In the genomic region with DNA sequence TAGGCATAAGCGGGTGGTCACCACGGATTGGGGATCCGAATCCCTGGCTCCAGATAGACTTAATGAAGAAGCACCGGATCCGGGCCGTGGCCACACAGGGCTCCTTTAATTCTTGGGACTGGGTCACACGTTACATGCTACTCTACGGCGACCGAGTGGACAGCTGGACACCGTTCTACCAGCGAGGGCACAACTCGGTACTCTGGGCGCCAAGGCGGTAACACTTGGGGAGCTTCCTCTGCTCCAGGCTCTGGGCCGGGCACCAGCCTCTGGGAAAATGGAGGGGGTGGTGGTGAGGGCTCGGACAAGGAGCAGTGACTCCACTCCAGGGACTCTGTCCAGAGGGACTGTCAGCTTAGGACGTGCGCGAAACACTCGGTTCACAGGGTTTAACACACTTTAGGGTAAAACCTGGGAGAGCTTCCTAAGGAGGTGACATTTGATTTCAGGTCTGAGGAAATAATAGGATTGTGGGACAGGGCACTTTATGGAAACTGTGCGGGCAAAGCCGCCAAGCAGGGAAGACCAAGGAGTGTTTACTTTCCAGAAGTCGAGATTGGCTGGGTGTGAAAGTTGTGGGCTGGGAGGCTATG, we compare ENCODE assay signal across 15 cellular contexts. TPM values are rescaled to one million over a fixed set of nuclear protein-coding genes. Genes with fewer than 3 reads are reported as not detected.
DNase-seq lines count a peak whose midpoint lies in the region; TF ChIP-seq lines count a peak whose summit lies in the region.
"Had no signal": no experiment of that assay in that cellular context is flagged by ENCODE, and none has a peak within 500 bp of the region (broad histone marks: within the 10 kb centered on the region; RNA-seq: fewer than 3 reads in every experiment).

No MANE protein-coding gene starts in this region.

- H3K36me3 Mint-ChIP-seq in endothelial cell (ENCODE audit: low read depth, unreplicated experiment) = peaks cover 14% of the 10 kb centered on the region

- POLR2A ChIA-PET in RWPE1 (lab: Yijun Ruan, JAX; ENCODE audit: low non-redundant PET) = interaction anchor here (1.1 kb wide), 1 partner anchor 107 kb away, joined by 3 read pairs; the partner anchor contains the start of gene PSMC3IP

- H3K36me3 ChIP-seq in mucosa of rectum (ENCODE audit: control insufficient read depth in 2 of 2, insufficient read depth in 2 of 2, low read length in 2 of 2) = no peaks in the 10 kb centered on the region
- peaks cover 0 to 21% (median 8%) of the 10 kb centered on the region in 5 donors for H3K36me3 ChIP-seq in subcutaneous abdominal adipose tissue (ENCODE audit: control insufficient read depth in 5 of 5, insufficient read depth in 5 of 5, low read length in 5 of 5)
- H3K36me3 ChIP-seq: SJCRH30 had no signal

- TF ChIP-seq CTCF in RWPE1 (conservative IDR thresholded peaks at IDR 0.05; ENCODE audit: low read depth) = no peak
- no peak for TF ChIP-seq CTCF in endothelial cell (IDR thresholded peaks at IDR 0.05; ENCODE audit: unreplicated experiment)

- H3K9me3 ChIP-seq in mucosa of rectum (ENCODE audit: control insufficient read depth in 2 of 2, low read length in 2 of 2) (no peaks in the 10 kb centered on the region), subcutaneous abdominal adipose tissue (ENCODE audit: control insufficient read depth in 5 of 5, low read length in 5 of 5) (no peaks in the 10 kb centered on the region)
- H3K9me3 ChIP-seq: SJCRH30 had no signal

- peaks cover 29% of the 10 kb centered on the region for H3K27me3 Mint-ChIP-seq in endothelial cell (ENCODE audit: unreplicated experiment)

- H3K9ac ChIP-seq in mucosa of rectum (ENCODE audit: low read depth in 1 of 2, low read length in 2 of 2) (peak overlapping the region in 1 of 2 donors; percentile 3), subcutaneous abdominal adipose tissue (ENCODE audit: low read length in 5 of 5) (no peak overlapping the region)
- H3K9ac ChIP-seq: KMS-11 had no signal

- H3K27me3 ChIP-seq in mucosa of rectum (ENCODE audit: control insufficient read depth in 2 of 2, insufficient read depth in 2 of 2, low read length in 2 of 2) (peaks cover 7 to 10% of the 10 kb centered on the region in 2 donors), subcutaneous abdominal adipose tissue (ENCODE audit: control insufficient read depth in 5 of 5, insufficient read depth in 4 of 5, low read length in 5 of 5) (peaks cover 0 to 21% (median 12%) of the 10 kb centered on the region in 5 donors)
- H3K27me3 ChIP-seq: SJCRH30 had no signal

- peak overlapping the region; percentile 7 for H3K4me3 Mint-ChIP-seq in endothelial cell (ENCODE audit: unreplicated experiment)

- DNase-seq in RWPE1 (ENCODE audit: low spot score) = no peak
- no peak for DNase-seq in endothelial cell (ENCODE audit: low spot score)
- DNase-seq in GM03348 (ENCODE audit: low spot score) = no peak
- DNase-seq in KG1 (lab: John Stamatoyannopoulos, UW) = no peak
- no peak for DNase-seq in stimulated activated CD8-positive, alpha-beta memory T cell treated with anti-CD3 and anti-CD28 coated beads, Interleukin-4, amount 100 ng/mL, for 48 hours
- DNase-seq: Calu3; erythroblast; NCI-H187 treated with DMSO at 0.1 percent for 48 hours; NCI-H774; SJCRH30; stimulated activated CD4-positive, alpha-beta T cell treated with anti-CD3 and anti-CD28 coated beads, Interleukin-2, amount 100 ng/mL, for 48 hours; WERI-Rb-1 had no signal

- H3K4me1 Mint-ChIP-seq in endothelial cell (ENCODE audit: unreplicated experiment) = peaks cover 20% of the 10 kb centered on the region

- CTCF ChIA-PET in RWPE1 (lab: Yijun Ruan, JAX) = interaction anchor here (1.9 kb wide), 1 partner anchor 106 kb away, joined by 12 read pairs; the partner anchor contains the start of gene PSMC3IP

- peaks cover 40 to 41% of the 10 kb centered on the region in 2 donors for H3K4me1 ChIP-seq in mucosa of rectum (ENCODE audit: control insufficient read depth in 2 of 2, insufficient read depth in 2 of 2, low read length in 2 of 2)
- H3K4me1 ChIP-seq in subcutaneous abdominal adipose tissue (ENCODE audit: control insufficient read depth in 5 of 5, insufficient read depth in 5 of 5, low read length in 5 of 5) = peaks cover 2 to 47% (median 43%) of the 10 kb centered on the region in 5 donors
- H3K4me1 ChIP-seq: SJCRH30 had no signal

- peak overlapping the region; percentile 83; the same call in 1 of the 2 replicates for H3K27ac ChIP-seq in RWPE1
- peak overlapping the region in 1 of 2 donors; percentile 28 for H3K27ac ChIP-seq in mucosa of rectum (ENCODE audit: low read depth in 2 of 2, low read length in 2 of 2)
- no peak overlapping the region for H3K27ac ChIP-seq in subcutaneous abdominal adipose tissue (ENCODE audit: low read depth, low read length)
- H3K27ac ChIP-seq: KMS-11, SJCRH30, WERI-Rb-1 had no signal

- H3K4me3 ChIP-seq in mucosa of rectum (ENCODE audit: low read length in 2 of 2) (peak overlapping the region; percentile 39 to 43), subcutaneous abdominal adipose tissue (ENCODE audit: low read depth in 1 of 5, low read length in 5 of 5) (peak overlapping the region in 4 of 5 donors; percentile 29 to 58 (median 42))
- H3K4me3 ChIP-seq: SJCRH30 had no signal

- no peaks in the 10 kb centered on the region for H3K9me3 Mint-ChIP-seq in endothelial cell (ENCODE audit: unreplicated experiment)

- peak overlapping the region; percentile 26 for H3K27ac Mint-ChIP-seq in endothelial cell (ENCODE audit: unreplicated experiment)

RNA-seq across cellular contexts. Expression of gene CNTNAP1, which starts 1.8 kb away (rescaled TPM):
- 8.9 TPM for total RNA-seq in endothelial cell (ENCODE audit: unreplicated experiment)

RNA-seq across cellular contexts. Expression of gene CCR10, which starts 2.5 kb away (rescaled TPM):
- total RNA-seq in endothelial cell (ENCODE audit: unreplicated experiment) = 1.2 TPM

RNA-seq across cellular contexts. Expression of gene PLEKHH3, which starts 7.3 kb away (rescaled TPM):
- total RNA-seq in endothelial cell (ENCODE audit: unreplicated experiment) = 25.2 TPM

RNA-seq across cellular contexts. Expression of gene TUBG2, which starts 25.0 kb away (rescaled TPM):
- 19.7 TPM for total RNA-seq in endothelial cell (ENCODE audit: unreplicated experiment)
